In the genomic region with DNA sequence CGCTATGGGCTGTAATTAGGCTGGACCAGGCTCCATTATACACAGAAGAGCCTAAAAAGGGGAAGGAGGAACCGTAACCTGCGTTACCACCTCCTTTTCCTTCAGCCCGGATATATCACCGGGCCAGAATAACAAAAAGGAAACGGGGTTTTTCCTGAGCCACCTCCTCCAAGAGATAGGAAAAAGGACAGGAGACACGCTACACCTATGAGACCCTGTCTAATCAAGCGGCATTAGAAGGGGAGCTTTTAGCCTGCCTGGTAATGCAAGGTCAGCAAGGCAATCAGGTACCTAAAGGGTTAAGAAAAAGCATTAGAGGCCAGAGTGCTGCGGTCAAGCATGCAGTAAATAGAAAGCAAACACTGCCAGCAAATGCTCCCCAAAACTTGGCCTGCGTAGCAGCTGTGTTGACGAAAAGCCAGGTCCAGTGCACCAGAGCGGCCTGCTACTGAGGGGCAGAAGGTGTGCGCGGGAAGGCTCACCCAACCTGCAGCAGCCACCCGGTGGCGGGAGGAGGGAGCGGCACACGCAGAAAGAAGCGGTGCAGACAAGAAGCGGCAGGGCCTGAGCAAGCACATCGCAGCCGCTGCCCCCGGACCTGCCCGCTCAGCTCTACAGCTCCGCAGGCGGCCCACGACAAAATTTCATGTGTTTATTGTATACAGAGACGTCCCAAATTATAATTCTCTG, we compare ENCODE assay signal across 10 cellular contexts.
A peak's percentile ranks its signal among the peaks of the same experiment; 100 is the strongest.
DNase-seq lines count a peak whose midpoint lies in the region; ATAC-seq and TF ChIP-seq lines count a peak whose summit lies in the region.
"Had no signal": no experiment of that assay in that cellular context is flagged by ENCODE, and none has a peak within 500 bp of the region (broad histone marks: within the 10 kb centered on the region; RNA-seq: fewer than 3 reads in every experiment).

No MANE protein-coding gene starts in this region.

- TF ChIP-seq CTCF in left lung (IDR thresholded peaks at IDR 0.05): no peak
- peak; percentile 31 for TF ChIP-seq CTCF in upper lobe of right lung (IDR thresholded peaks at IDR 0.05)

- H3K4me1 ChIP-seq in left lung: peaks cover 0 to 3% of the 10 kb centered on the region in 2 donors
- H3K4me1 ChIP-seq in upper lobe of right lung: peaks cover 7% of the 10 kb centered on the region
- H3K4me1 ChIP-seq: pancreas had no signal

- H3K4me3 ChIP-seq in left lung (no peak overlapping the region), upper lobe of right lung (peak overlapping the region; percentile 17)
- H3K4me3 ChIP-seq: pancreas had no signal

- H3K36me3 ChIP-seq in left lung (peaks cover 0 to 5% of the 10 kb centered on the region in 2 donors), upper lobe of right lung (no peaks in the 10 kb centered on the region)
- H3K36me3 ChIP-seq: pancreas had no signal

- DNase-seq in activated CD8-positive, alpha-beta memory T cell treated with anti-CD3 and anti-CD28 coated beads for 24 hours: peak; percentile 41
- DNase-seq in activated CD8-positive, alpha-beta memory T cell treated with anti-CD3 and anti-CD28 coated beads, Interleukin-2, amount 50 U/mL, for 4 hours: no peak
- DNase-seq in cerebellar cortex (ENCODE audit: low spot score) (peak; percentile 75), left lung (peak in 1 of 2 donors; percentile 78), upper lobe of right lung (peak; percentile 63), NCI-H1417 (lab: John Stamatoyannopoulos, UW) (no peak), glomerular visceral epithelial cell (ENCODE audit: extremely low spot score) (no peak), T1000 (lab: John Stamatoyannopoulos, UW) (no peak)
- DNase-seq: CD4-positive, CD25-positive, alpha-beta regulatory T cell had no signal

- intact Hi-C loops in left lung (cut with DNase I) (no loop called here), upper lobe of right lung (cut with DNase I) (no loop called here)

- no peak overlapping the region for H3K27ac ChIP-seq in left lung
- no peak overlapping the region for H3K27ac ChIP-seq in upper lobe of right lung
- H3K27ac ChIP-seq: pancreas had no signal

- H3K27me3 ChIP-seq in left lung (no peaks in the 10 kb centered on the region), upper lobe of right lung (no peaks in the 10 kb centered on the region)
- H3K27me3 ChIP-seq: pancreas had no signal

- ATAC-seq in left lung (peak; percentile 35), upper lobe of right lung (peak; percentile 57)

- H3K9me3 ChIP-seq in left lung: peaks cover 0 to 20% of the 10 kb centered on the region in 2 donors
- H3K9me3 ChIP-seq in upper lobe of right lung: no peaks in the 10 kb centered on the region
- H3K9me3 ChIP-seq: pancreas had no signal

Comparison
In these comparisons a context has a peak if more than half of its experiments do, and no peak if none do; other contexts are left out.
1. DNase-seq: peak in activated CD8-positive, alpha-beta memory T cell treated with anti-CD3 and anti-CD28 coated beads for 24 hours (single experiment), cerebellar cortex (single experiment) and upper lobe of right lung (single experiment); none in activated CD8-positive, alpha-beta memory T cell treated with anti-CD3 and anti-CD28 coated beads, Interleukin-2, amount 50 U/mL, for 4 hours (single experiment), NCI-H1417 (0 of 3), glomerular visceral epithelial cell (single experiment) and T1000 (single experiment).